21 cellular contexts compared by ENCODE assay signal in the genomic region with DNA sequence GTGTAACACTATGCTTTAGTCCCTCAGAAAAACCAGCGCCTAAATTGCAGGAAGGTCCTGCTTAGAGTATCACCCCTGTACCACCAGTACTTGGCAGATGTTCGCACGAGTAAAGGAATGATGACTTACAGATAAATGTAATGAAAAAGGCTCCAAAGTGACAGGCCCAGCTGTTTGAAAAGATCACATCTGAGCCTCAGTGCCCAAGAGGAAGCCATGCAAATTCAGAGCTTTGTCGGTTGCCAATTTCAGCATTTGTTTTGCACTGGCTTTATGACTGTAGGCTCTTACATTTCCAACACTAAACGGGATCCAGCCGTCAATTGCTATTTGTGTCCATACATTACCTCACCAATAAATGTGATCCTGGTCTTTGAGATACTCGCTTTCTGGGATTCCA.
DNase-seq lines count a peak whose midpoint lies in the region; ATAC-seq, FAIRE-seq and TF ChIP-seq lines count a peak whose summit lies in the region.
"Had no signal": no experiment of that assay in that cellular context is flagged by ENCODE, and none has a peak within 500 bp of the region (broad histone marks: within the 10 kb centered on the region; RNA-seq: fewer than 3 reads in every experiment).

No MANE protein-coding gene starts in this region.

- 67 to 84% (median 72%) methylated on average over 7 of the region's 7 CpGs for WGBS in heart left ventricle, 4 donors

- no peaks in the 10 kb centered on the region for H3K79me2 ChIP-seq in OCI-LY1 (ENCODE audit: insufficient read depth, low read length)

- peak overlapping the region; percentile 8; the same call in 1 of the 2 replicates for H3K9ac ChIP-seq in OCI-LY1 (ENCODE audit: low read length)

- peak overlapping the region; percentile 42; the same call in 1 of the 2 replicates for H3K4me2 ChIP-seq in OCI-LY1 (ENCODE audit: low read length)
- H3K4me2 ChIP-seq: A549, GM23338 had no signal

- H3K4me1 ChIP-seq in OCI-LY1 (ENCODE audit: insufficient read depth, low read length, severe bottlenecking) (peaks cover 27% of the 10 kb centered on the region), heart left ventricle (no peaks in the 10 kb centered on the region)
- H3K4me1 ChIP-seq: A549 had no signal

- peak overlapping the region; percentile 5 for H3K4me3 ChIP-seq in OCI-LY1 (ENCODE audit: low read depth, low read length, poor library complexity, severe bottlenecking)
- H3K4me3 ChIP-seq in heart left ventricle: no peak overlapping the region
- H3K4me3 ChIP-seq: A549, GM23338 had no signal

- DNase-seq in GM12892 (ENCODE audit: insufficient read length) (no peak), NCI-H526 (lab: John Stamatoyannopoulos, UW) (peak; percentile 41 to 73), HK-2 (ENCODE audit: unreplicated experiment) (no peak), heart left ventricle (no peak)
- no peak for DNase-seq in stimulated activated CD4-positive, alpha-beta T cell treated with anti-CD3 and anti-CD28 coated beads, Interleukin-2, amount 100 ng/mL, for 48 hours
- DNase-seq: 8988T; ACHN; AML-193; C1 segment of cervical spinal cord; Calu3; CD4-positive, alpha-beta memory T cell; COR-L47; DMS53; DMS79 treated with DMSO at 0.1 percent for 48 hours; H9 had no signal

- H3K27ac ChIP-seq in OCI-LY1 (ENCODE audit: low read depth, low read length, poor library complexity, severe bottlenecking) (peak overlapping the region; percentile 71), heart left ventricle (no peak overlapping the region)
- H3K27ac ChIP-seq: A549 had no signal

- TF ChIP-seq CTCF in OCI-LY1 (IDR thresholded peaks at IDR 0.05; ENCODE audit: low read length) (no peak), heart left ventricle (IDR thresholded peaks at IDR 0.05) (no peak)

- no peaks in the 10 kb centered on the region for H3K9me2 ChIP-seq in OCI-LY1 (ENCODE audit: low read depth, low read length)

- TF ChIP-seq POLR2A in GM12892 (IDR thresholded peaks at IDR 0.05; ENCODE audit: low read depth, low read length): no peak
- no peak for TF ChIP-seq POLR2A in heart left ventricle (IDR thresholded peaks at IDR 0.05)

- FAIRE-seq in GM12892 (lab: Jason Lieb, UNC): peak; percentile 62
- FAIRE-seq: A549, G401.6 had no signal

- H3K27me3 ChIP-seq in OCI-LY1 (ENCODE audit: insufficient read depth, low read length) (no peaks in the 10 kb centered on the region), heart left ventricle (no peaks in the 10 kb centered on the region)

- H3K36me3 ChIP-seq in OCI-LY1 (ENCODE audit: insufficient read depth, low read length) (no peaks in the 10 kb centered on the region), heart left ventricle (no peaks in the 10 kb centered on the region)

- intact Hi-C loops in heart left ventricle (cut with DNase I): no loop called here

- no peaks in the 10 kb centered on the region for H3F3A ChIP-seq in OCI-LY1 (ENCODE audit: insufficient read depth, low read length)

- H2AFZ ChIP-seq in OCI-LY1 (ENCODE audit: low read length): no peak overlapping the region
- H2AFZ ChIP-seq: GM23338 had no signal

- H4K20me1 ChIP-seq in OCI-LY1 (ENCODE audit: insufficient read depth, low read length): no peaks in the 10 kb centered on the region

- H3K9me3 ChIP-seq in OCI-LY1 (ENCODE audit: low read length) (no peaks in the 10 kb centered on the region), heart left ventricle (peaks cover 0 to 3% (median 0%) of the 10 kb centered on the region in 12 donors)
- H3K9me3 ChIP-seq: A549 had no signal

- ATAC-seq in SK-N-SH treated with all-trans-retinoic acid at 6 μM for 48 hours (no peak), heart left ventricle (no peak)
- ATAC-seq: A549, GM23338, HCT116 had no signal

TF ChIP-seq in SK-N-SH treated with all-trans-retinoic acid at 6 μM for 48 hours, 23 proteins besides CTCF, POLR2A, EP300 and RAD21 (continues in another document):
- no peak for TF ChIP-seq ESRRG (CRISPR knock-in tag; IDR thresholded peaks at IDR 0.05)
- TF ChIP-seq, protein P1, sequence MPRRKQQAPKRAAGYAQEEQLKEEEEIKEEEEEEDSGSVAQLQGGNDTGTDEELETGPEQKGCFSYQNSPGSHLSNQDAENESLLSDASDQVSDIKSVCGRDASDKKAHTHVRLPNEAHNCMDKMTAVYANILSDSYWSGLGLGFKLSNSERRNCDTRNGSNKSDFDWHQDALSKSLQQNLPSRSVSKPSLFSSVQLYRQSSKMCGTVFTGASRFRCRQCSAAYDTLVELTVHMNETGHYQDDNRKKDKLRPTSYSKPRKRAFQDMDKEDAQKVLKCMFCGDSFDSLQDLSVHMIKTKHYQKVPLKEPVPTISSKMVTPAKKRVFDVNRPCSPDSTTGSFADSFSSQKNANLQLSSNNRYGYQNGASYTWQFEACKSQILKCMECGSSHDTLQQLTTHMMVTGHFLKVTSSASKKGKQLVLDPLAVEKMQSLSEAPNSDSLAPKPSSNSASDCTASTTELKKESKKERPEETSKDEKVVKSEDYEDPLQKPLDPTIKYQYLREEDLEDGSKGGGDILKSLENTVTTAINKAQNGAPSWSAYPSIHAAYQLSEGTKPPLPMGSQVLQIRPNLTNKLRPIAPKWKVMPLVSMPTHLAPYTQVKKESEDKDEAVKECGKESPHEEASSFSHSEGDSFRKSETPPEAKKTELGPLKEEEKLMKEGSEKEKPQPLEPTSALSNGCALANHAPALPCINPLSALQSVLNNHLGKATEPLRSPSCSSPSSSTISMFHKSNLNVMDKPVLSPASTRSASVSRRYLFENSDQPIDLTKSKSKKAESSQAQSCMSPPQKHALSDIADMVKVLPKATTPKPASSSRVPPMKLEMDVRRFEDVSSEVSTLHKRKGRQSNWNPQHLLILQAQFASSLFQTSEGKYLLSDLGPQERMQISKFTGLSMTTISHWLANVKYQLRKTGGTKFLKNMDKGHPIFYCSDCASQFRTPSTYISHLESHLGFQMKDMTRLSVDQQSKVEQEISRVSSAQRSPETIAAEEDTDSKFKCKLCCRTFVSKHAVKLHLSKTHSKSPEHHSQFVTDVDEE (CRISPR knock-in tag; IDR thresholded peaks at IDR 0.05): no peak
- TF ChIP-seq ZFP30 (CRISPR knock-in tag; IDR thresholded peaks at IDR 0.05): no peak
- TF ChIP-seq, protein P2, sequence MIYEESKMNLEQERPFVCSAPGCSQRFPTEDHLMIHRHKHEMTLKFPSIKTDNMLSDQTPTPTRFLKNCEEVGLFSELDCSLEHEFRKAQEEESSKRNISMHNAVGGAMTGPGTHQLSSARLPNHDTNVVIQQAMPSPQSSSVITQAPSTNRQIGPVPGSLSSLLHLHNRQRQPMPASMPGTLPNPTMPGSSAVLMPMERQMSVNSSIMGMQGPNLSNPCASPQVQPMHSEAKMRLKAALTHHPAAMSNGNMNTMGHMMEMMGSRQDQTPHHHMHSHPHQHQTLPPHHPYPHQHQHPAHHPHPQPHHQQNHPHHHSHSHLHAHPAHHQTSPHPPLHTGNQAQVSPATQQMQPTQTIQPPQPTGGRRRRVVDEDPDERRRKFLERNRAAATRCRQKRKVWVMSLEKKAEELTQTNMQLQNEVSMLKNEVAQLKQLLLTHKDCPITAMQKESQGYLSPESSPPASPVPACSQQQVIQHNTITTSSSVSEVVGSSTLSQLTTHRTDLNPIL (CRISPR knock-in tag; IDR thresholded peaks at IDR 0.05; ENCODE audit: low read depth): no peak
- TF ChIP-seq ISL1 (CRISPR knock-in tag; IDR thresholded peaks at IDR 0.05): no peak
- TF ChIP-seq OSR1 (CRISPR knock-in tag; IDR thresholded peaks at IDR 0.05): no peak
- TF ChIP-seq ZFP3 (CRISPR knock-in tag; IDR thresholded peaks at IDR 0.05): no peak
- TF ChIP-seq ZNF565 (CRISPR knock-in tag; conservative IDR thresholded peaks at IDR 0.05; ENCODE audit: low read depth): no peak
- no peak for TF ChIP-seq SNAI2 (CRISPR knock-in tag; IDR thresholded peaks at IDR 0.05)
- TF ChIP-seq ZC3H10 (CRISPR knock-in tag; IDR thresholded peaks at IDR 0.05): no peak
- TF ChIP-seq, protein P3, sequence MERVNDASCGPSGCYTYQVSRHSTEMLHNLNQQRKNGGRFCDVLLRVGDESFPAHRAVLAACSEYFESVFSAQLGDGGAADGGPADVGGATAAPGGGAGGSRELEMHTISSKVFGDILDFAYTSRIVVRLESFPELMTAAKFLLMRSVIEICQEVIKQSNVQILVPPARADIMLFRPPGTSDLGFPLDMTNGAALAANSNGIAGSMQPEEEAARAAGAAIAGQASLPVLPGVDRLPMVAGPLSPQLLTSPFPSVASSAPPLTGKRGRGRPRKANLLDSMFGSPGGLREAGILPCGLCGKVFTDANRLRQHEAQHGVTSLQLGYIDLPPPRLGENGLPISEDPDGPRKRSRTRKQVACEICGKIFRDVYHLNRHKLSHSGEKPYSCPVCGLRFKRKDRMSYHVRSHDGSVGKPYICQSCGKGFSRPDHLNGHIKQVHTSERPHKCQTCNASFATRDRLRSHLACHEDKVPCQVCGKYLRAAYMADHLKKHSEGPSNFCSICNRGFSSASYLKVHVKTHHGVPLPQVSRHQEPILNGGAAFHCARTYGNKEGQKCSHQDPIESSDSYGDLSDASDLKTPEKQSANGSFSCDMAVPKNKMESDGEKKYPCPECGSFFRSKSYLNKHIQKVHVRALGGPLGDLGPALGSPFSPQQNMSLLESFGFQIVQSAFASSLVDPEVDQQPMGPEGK (CRISPR knock-in tag; IDR thresholded peaks at IDR 0.05; ENCODE audit: borderline replicate concordance): no peak
- no peak for TF ChIP-seq TCF4 (CRISPR knock-in tag; IDR thresholded peaks at IDR 0.05; ENCODE audit: borderline replicate concordance)
- TF ChIP-seq CSDC2 (CRISPR knock-in tag; IDR thresholded peaks at IDR 0.05): no peak
- TF ChIP-seq, protein P4, sequence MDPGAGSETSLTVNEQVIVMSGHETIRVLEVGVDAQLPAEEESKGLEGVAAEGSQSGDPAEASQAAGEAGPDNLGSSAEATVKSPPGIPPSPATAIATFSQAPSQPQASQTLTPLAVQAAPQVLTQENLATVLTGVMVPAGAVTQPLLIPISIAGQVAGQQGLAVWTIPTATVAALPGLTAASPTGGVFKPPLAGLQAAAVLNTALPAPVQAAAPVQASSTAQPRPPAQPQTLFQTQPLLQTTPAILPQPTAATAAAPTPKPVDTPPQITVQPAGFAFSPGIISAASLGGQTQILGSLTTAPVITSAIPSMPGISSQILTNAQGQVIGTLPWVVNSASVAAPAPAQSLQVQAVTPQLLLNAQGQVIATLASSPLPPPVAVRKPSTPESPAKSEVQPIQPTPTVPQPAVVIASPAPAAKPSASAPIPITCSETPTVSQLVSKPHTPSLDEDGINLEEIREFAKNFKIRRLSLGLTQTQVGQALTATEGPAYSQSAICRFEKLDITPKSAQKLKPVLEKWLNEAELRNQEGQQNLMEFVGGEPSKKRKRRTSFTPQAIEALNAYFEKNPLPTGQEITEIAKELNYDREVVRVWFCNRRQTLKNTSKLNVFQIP (CRISPR knock-in tag; IDR thresholded peaks at IDR 0.05; ENCODE audit: borderline replicate concordance, low read depth): no peak

Comparison
In these comparisons a context has a peak if more than half of its experiments do, and no peak if none do; other contexts are left out.
1. DNase-seq: peak in NCI-H526 (2 of 2); none in GM12892 (single experiment), stimulated activated CD4-positive, alpha-beta T cell treated with anti-CD3 and anti-CD28 coated beads, Interleukin-2, amount 100 ng/mL, for 48 hours (0 of 2), HK-2 (single experiment) and heart left ventricle (0 of 5).